10 cellular contexts compared by ENCODE assay signal in genomic region chr5:139131062-139131856, GRCh38.
DNase-seq lines count a peak whose midpoint lies in the region; ATAC-seq and TF ChIP-seq lines count a peak whose summit lies in the region.
"Had no signal": no experiment of that assay in that cellular context is flagged by ENCODE, and none has a peak within 500 bp of the region (broad histone marks: within the 10 kb centered on the region; RNA-seq: fewer than 3 reads in every experiment).

No MANE protein-coding gene starts in this region.

- no peaks in the 10 kb centered on the region for H4K20me1 ChIP-seq in H9 (ENCODE audit: control insufficient read depth, insufficient read depth, insufficient read length)

- in situ Hi-C loops in GM13976 (cut with MboI; ENCODE audit: low sequenced_read_pairs, unreplicated experiment): no loop called here

- H3K23me2 ChIP-seq in H9 (ENCODE audit: insufficient read length, low read depth, low read length, poor library complexity, severe bottlenecking): no peaks in the 10 kb centered on the region

- H3K9me3 ChIP-seq in H9 (ENCODE audit: control insufficient read depth, low read depth, low read length): no peaks in the 10 kb centered on the region

- H2BK5ac ChIP-seq in H9 (ENCODE audit: insufficient read length, low read length): no peak overlapping the region

- no peak overlapping the region for H3T11ph ChIP-seq in H9 (ENCODE audit: low read length)

- H3K27ac Mint-ChIP-seq in mesothelial cell of epicardium: peak overlapping the region; percentile 48
- H3K27ac Mint-ChIP-seq in H9: no peak overlapping the region; a peak in 1 of 7 replicates

- H4K8ac ChIP-seq in H9 (replicated peaks; ENCODE audit: insufficient read length, low read depth, low read length): no peak overlapping the region

- no peak overlapping the region for H3K4me2 ChIP-seq in H9 (ENCODE audit: insufficient read depth, insufficient read length, low read length)

- H3K4me3 ChIP-seq in coronary artery: peak overlapping the region; percentile 54

- H3K18ac ChIP-seq in H9 (ENCODE audit: insufficient read length, low read depth, low read length): no peak overlapping the region

- no peak overlapping the region for H3K4ac ChIP-seq in H9 (ENCODE audit: low read depth, low read length)

- H3K4me1 Mint-ChIP-seq in mesothelial cell of epicardium (peaks cover 50% of the 10 kb centered on the region), H9 (peaks cover 25 to 35% of the 10 kb centered on the region in 2 experiments)

- H2BK120ac ChIP-seq in H9 (ENCODE audit: low read depth, low read length, poor library complexity, severe bottlenecking): no peak overlapping the region

- ATAC-seq in HG02623 (IDR thresholded peaks at IDR 0.05; ENCODE audit: unreplicated experiment): no peak

- no peak overlapping the region for H3K23ac ChIP-seq in H9 (ENCODE audit: insufficient read length, low read depth, low read length)

- H3K14ac ChIP-seq in H9 (ENCODE audit: insufficient read depth, low read length): no peak overlapping the region; the same call in 1 of the 2 replicates

- H2BK20ac ChIP-seq in H9 (ENCODE audit: low read depth, low read length, poor library complexity, severe bottlenecking): no peak overlapping the region

- no peaks in the 10 kb centered on the region for H3K27me3 ChIP-seq in H9 (ENCODE audit: insufficient read depth, low read length)

- H3K79me1 ChIP-seq in H9 (ENCODE audit: insufficient read depth, low read depth, low read length, poor library complexity, severe bottlenecking): no peaks in the 10 kb centered on the region

- H2AK5ac ChIP-seq in H9 (ENCODE audit: insufficient read length, low read length): no peak overlapping the region

- WGBS in H9 (ENCODE audit: extremely low coverage, insufficient read length, low lambda C conversion rate): no CpG with 5 or more reads among the region's 9 CpGs

- no peak overlapping the region for H4K91ac ChIP-seq in H9 (ENCODE audit: insufficient read length, low read depth, low read length)

- H3K4me1 ChIP-seq in H9 (ENCODE audit: insufficient read depth, low read length): no peaks in the 10 kb centered on the region; the same call in 1 of the 2 replicates

- H3K9ac ChIP-seq in H9 (ENCODE audit: extremely low read depth, insufficient read length, low read length): no peak overlapping the region

- H3K9me3 Mint-ChIP-seq in mesothelial cell of epicardium (no peaks in the 10 kb centered on the region), H9 (no peaks in the 10 kb centered on the region)

- H3K36me3 Mint-ChIP-seq in mesothelial cell of epicardium: peaks cover 2% of the 10 kb centered on the region
- H3K36me3 Mint-ChIP-seq in H9 (ENCODE audit: insufficient read depth in 1 of 3, low read depth in 3 of 3): no peaks in the 10 kb centered on the region

- H3K27me3 Mint-ChIP-seq in mesothelial cell of epicardium (ENCODE audit: low read depth) (no peaks in the 10 kb centered on the region), H9 (ENCODE audit: low read depth) (no peaks in the 10 kb centered on the region; the same call in 1 of the 2 replicates)

- H3K4me3 Mint-ChIP-seq in mesothelial cell of epicardium (no peak overlapping the region), H9 (no peak overlapping the region)

- no peak overlapping the region for H2BK12ac ChIP-seq in H9 (ENCODE audit: insufficient read length, low read depth, low read length)

- H4K5ac ChIP-seq in H9 (ENCODE audit: insufficient read length, low read depth, low read length): no peak overlapping the region

- no peak overlapping the region for H2BK15ac ChIP-seq in H9 (ENCODE audit: low read depth, low read length)

- H3K27ac ChIP-seq in coronary artery: peak overlapping the region; percentile 78 to 90
- H3K27ac ChIP-seq in H9 (ENCODE audit: insufficient read length, low read depth, low read length): no peak overlapping the region

- DNase-seq in NCI-H187 (lab: John Stamatoyannopoulos, UW): peak; percentile 38 to 61
- peak; percentile 81 for DNase-seq in coronary artery (ENCODE audit: low spot score)
- DNase-seq in mesothelial cell of epicardium (ENCODE audit: low spot score in 2 of 2, unreplicated experiment in 2 of 2): no peak
- peak; percentile 77 for DNase-seq in superior temporal gyrus (ENCODE audit: extremely low spot score)
- no peak for DNase-seq in activated effector memory CD4-positive, alpha-beta T cell treated with anti-CD3 and anti-CD28 coated beads, Interleukin-2, amount 50 U/mL, for 16 hours
- no peak for DNase-seq in H9
- no peak for DNase-seq in GM13976 (ENCODE audit: low spot score)
- DNase-seq: activated CD4-positive, alpha-beta T cell treated with anti-CD3 and anti-CD28 coated beads for 48 hours; NCI-H2029 had no signal

- TF ChIP-seq CTCF in coronary artery (IDR thresholded peaks at IDR 0.05) (no peak), mesothelial cell of epicardium (IDR thresholded peaks at IDR 0.05; ENCODE audit: unreplicated experiment) (no peak), H9 (conservative IDR thresholded peaks at IDR 0.05) (no peak), GM13976 (IDR thresholded peaks at IDR 0.05; ENCODE audit: borderline replicate concordance, control extremely low read depth, extremely low read depth, insufficient read depth, missing control alignments) (no peak)

- H2AFZ ChIP-seq in H9 (ENCODE audit: low read length): no peak overlapping the region

- no peaks in the 10 kb centered on the region for H3K79me2 ChIP-seq in H9 (ENCODE audit: insufficient read depth, low read length)

- no peak overlapping the region for H3K56ac ChIP-seq in H9 (ENCODE audit: insufficient read length, low read depth, low read length)

Comparison
In these comparisons a context has a peak if more than half of its experiments do, and no peak if none do; other contexts are left out.
1. DNase-seq: peak in NCI-H187 (2 of 2), coronary artery (single experiment) and superior temporal gyrus (single experiment); none in mesothelial cell of epicardium (0 of 2), activated effector memory CD4-positive, alpha-beta T cell treated with anti-CD3 and anti-CD28 coated beads, Interleukin-2, amount 50 U/mL, for 16 hours (single experiment), H9 (single experiment) and GM13976 (single experiment).